9 cellular contexts compared by ENCODE assay signal in genomic region chr11:17142450-17142849, GRCh38.
"Had no signal": no experiment of that assay in that cellular context is flagged by ENCODE, and none has a peak within 500 bp of the region (broad histone marks: within the 10 kb centered on the region; RNA-seq: fewer than 3 reads in every experiment).

No MANE protein-coding gene starts in this region.

- H3K9ac ChIP-seq: GM23248 had no signal

- H3K27ac Mint-ChIP-seq: HFFc6 had no signal

- ATAC-seq: HCT116, HepG2 had no signal

- H3K9me3 Mint-ChIP-seq: HFFc6, IgD-negative memory B cell had no signal

- H3K4me3 ChIP-seq: GM23248, HAP-1 had no signal

- DNase-seq: GM23248, GOT3, H7, HFFc6 had no signal

- H3K27me3 Mint-ChIP-seq: IgD-negative memory B cell had no signal

- H2AFZ ChIP-seq: GM23248 had no signal

- H3K4me3 Mint-ChIP-seq: HFFc6 had no signal

- H3K4me1 ChIP-seq: HAP-1 had no signal

- H3K9me3 ChIP-seq: HAP-1 had no signal

- H3K27ac ChIP-seq: GM23248, HL-60 had no signal
